ENCODE assay signal across 13 cellular contexts in genomic region chr6:122709922-122710512, GRCh38.
DNase-seq lines count a peak whose midpoint lies in the region; ATAC-seq and TF ChIP-seq lines count a peak whose summit lies in the region.
"Had no signal": no experiment of that assay in that cellular context is flagged by ENCODE, and none has a peak within 500 bp of the region (broad histone marks: within the 10 kb centered on the region; RNA-seq: fewer than 3 reads in every experiment).

No MANE protein-coding gene starts in this region.

- intact Hi-C loops in sciatic nerve (cut with DNase I), result loop anchor here (1.0 kb wide), 1 partner anchor 25 kb away; no protein-coding TSS in a partner anchor
- intact Hi-C loops in cardiac septum (cut with DNase I), result no loop called here
- intact Hi-C loops in posterior vena cava (cut with DNase I), result no loop called here

- no peak for TF ChIP-seq POLR2A in NB4 (IDR thresholded peaks at IDR 0.05; ENCODE audit: extremely low read depth, insufficient read length)

- no peak overlapping the region for H3K4me3 ChIP-seq in NB4 (ENCODE audit: low read depth, low read length)
- H3K4me3 ChIP-seq: ovary had no signal

- ATAC-seq in GM18909 (IDR thresholded peaks at IDR 0.05; ENCODE audit: poor library complexity, unreplicated experiment) (peak; percentile 88), HG02852 (IDR thresholded peaks at IDR 0.05; ENCODE audit: unreplicated experiment) (peak; percentile 84), sciatic nerve (peak; percentile 76)
- ATAC-seq: activated CD4-positive, alpha-beta T cell treated with anti-CD3 and anti-CD28 coated beads for 36 hours had no signal

- no peak for TF ChIP-seq CTCF in NB4 (IDR thresholded peaks at IDR 0.05; ENCODE audit: low read depth, low read length)

- DNase-seq in NB4 (ENCODE audit: low read depth) (peak; percentile 83), sciatic nerve (ENCODE audit: low spot score) (no peak), cardiac septum (ENCODE audit: low spot score) (no peak), T-helper 2 cell (no peak), DMS 273 (lab: John Stamatoyannopoulos, UW; ENCODE audit: unreplicated experiment) (no peak), posterior vena cava (ENCODE audit: low spot score) (no peak)
- DNase-seq: activated CD4-positive, alpha-beta T cell treated with anti-CD3 and anti-CD28 coated beads for 36 hours; immature natural killer cell; NCI-H1105 treated with DMSO at 0.1 percent for 48 hours; ovary; trophoblast cell had no signal
